8 cellular contexts compared by ENCODE assay signal in the genomic region with DNA sequence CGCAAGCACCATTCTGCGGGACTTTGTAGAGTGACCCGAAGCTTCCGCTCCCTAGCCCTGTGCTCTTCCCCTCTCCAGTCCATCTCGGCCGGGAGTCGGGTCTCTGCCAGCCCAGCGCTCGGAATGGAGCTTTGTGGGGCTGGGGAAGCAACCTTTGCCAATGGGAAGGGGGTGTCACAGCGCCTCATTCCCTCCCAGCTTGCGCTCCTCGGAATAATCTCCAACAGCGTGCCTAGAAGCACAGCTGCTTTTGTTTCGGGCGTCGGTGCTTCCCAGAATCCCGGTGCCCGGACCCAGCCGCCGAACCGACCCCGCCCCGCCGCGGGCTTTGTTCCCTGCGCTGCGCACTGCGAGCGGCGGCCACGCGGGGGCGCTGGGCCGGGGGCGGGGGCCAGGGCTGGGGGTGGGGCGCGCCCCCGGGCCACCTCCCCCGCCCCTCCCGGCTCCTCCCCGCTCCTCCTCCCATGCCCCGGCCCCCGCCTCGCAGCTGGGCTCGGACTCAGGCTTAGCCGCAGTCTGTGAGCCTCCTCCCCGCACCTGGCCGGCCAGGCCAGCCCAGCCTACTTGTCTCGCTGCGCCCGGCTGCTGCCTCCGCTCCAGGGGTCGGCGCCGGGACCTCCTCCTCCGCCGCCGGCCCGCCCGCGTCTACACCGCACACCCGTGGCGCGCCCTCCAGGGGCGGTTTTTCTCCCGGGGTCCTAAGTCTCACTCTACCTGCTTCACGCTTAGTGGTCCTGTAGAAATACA.
DNase-seq lines count a peak whose midpoint lies in the region; ATAC-seq and TF ChIP-seq lines count a peak whose summit lies in the region.

No MANE protein-coding gene starts in this region.

- H3K36me3 ChIP-seq in NT2/D1 (ENCODE audit: insufficient read depth, insufficient read length, low read length): no peaks in the 10 kb centered on the region
- no peaks in the 10 kb centered on the region for H3K36me3 ChIP-seq in trophoblast cell (ENCODE audit: control insufficient read depth in 1 of 2, insufficient read depth in 2 of 2, low read length in 2 of 2)

- peaks cover 7% of the 10 kb centered on the region for H3K79me1 ChIP-seq in trophoblast cell (ENCODE audit: low read length)

- H4K8ac ChIP-seq in trophoblast cell (ENCODE audit: low read depth, low read length): peak overlapping the region; percentile 92

- no peaks in the 10 kb centered on the region for H3K36me3 Mint-ChIP-seq in glutamatergic neuron (ENCODE audit: unreplicated experiment)

- peaks cover 8% of the 10 kb centered on the region for H3K4me1 ChIP-seq in NT2/D1 (ENCODE audit: insufficient read depth, insufficient read length)
- H3K4me1 ChIP-seq in trophoblast cell (ENCODE audit: control insufficient read depth in 1 of 2, insufficient read depth in 2 of 2, low read length in 2 of 2): peaks cover 2 to 19% of the 10 kb centered on the region in 2 experiments

- peaks cover 11% of the 10 kb centered on the region for H3K4me1 Mint-ChIP-seq in glutamatergic neuron (ENCODE audit: low read depth, unreplicated experiment)

- peak overlapping the region; percentile 70 for H3K27ac Mint-ChIP-seq in glutamatergic neuron (ENCODE audit: unreplicated experiment)

- no CpG with 5 or more reads among the region's 68 CpGs for WGBS in trophoblast cell (ENCODE audit: extremely low coverage, insufficient coverage, insufficient read length)

- no peaks in the 10 kb centered on the region for H3K9me3 ChIP-seq in NT2/D1 (ENCODE audit: insufficient read depth, low read length)
- H3K9me3 ChIP-seq in trophoblast cell (ENCODE audit: insufficient read depth, low read depth, low read length): peaks cover 11% of the 10 kb centered on the region

- H3K18ac ChIP-seq in trophoblast cell (ENCODE audit: low read length): peak overlapping the region; percentile 70

- peak overlapping the region; percentile 78 for H3K9ac ChIP-seq in NT2/D1 (ENCODE audit: insufficient read length, low read depth)
- H3K9ac ChIP-seq in trophoblast cell (ENCODE audit: low read length): peak overlapping the region; percentile 57

- peak overlapping the region; percentile 88 for H2AFZ ChIP-seq in trophoblast cell (ENCODE audit: insufficient read depth, low read length, poor library complexity)

- peak overlapping the region; percentile 86 for H4K91ac ChIP-seq in trophoblast cell (ENCODE audit: low read depth, low read length)

- peaks cover 9% of the 10 kb centered on the region for H3K27me3 ChIP-seq in NT2/D1 (ENCODE audit: insufficient read depth, insufficient read length)
- H3K27me3 ChIP-seq in trophoblast cell (ENCODE audit: insufficient read depth, low read length): no peaks in the 10 kb centered on the region

- H3K27me3 Mint-ChIP-seq in glutamatergic neuron (ENCODE audit: unreplicated experiment): peaks cover 5% of the 10 kb centered on the region

- ATAC-seq in HG03039 (IDR thresholded peaks at IDR 0.05; ENCODE audit: unreplicated experiment) (peak; percentile 79), GM21737 (IDR thresholded peaks at IDR 0.05; ENCODE audit: unreplicated experiment) (no peak)

- H3K4ac ChIP-seq in trophoblast cell (ENCODE audit: low read depth, low read length): peak overlapping the region; percentile 41

- no peak overlapping the region for H3K27ac ChIP-seq in trophoblast cell (ENCODE audit: low read depth, low read length)

- peak overlapping the region; percentile 34 for H2BK5ac ChIP-seq in trophoblast cell (ENCODE audit: low read depth, low read length, poor library complexity)

- peaks cover 4% of the 10 kb centered on the region for H3K79me2 ChIP-seq in trophoblast cell (ENCODE audit: control insufficient read depth, insufficient read depth, low read length, poor library complexity)

- peak; percentile 88 for TF ChIP-seq CTCF in glutamatergic neuron (IDR thresholded peaks at IDR 0.05; ENCODE audit: partially characterized antibody, unreplicated experiment)

- H3K4me3 Mint-ChIP-seq in glutamatergic neuron (ENCODE audit: unreplicated experiment): peak overlapping the region; percentile 57

- DNase-seq in DMS 273 (lab: John Stamatoyannopoulos, UW; ENCODE audit: unreplicated experiment) (peak; percentile 87), DMS 273 treated with DMSO at 0.1 percent for 48 hours (lab: John Stamatoyannopoulos, UW) (no peak), NT2/D1 (ENCODE audit: low read depth, low spot score) (peak; percentile 50), glutamatergic neuron (peak; percentile 82), trophoblast cell (peak; percentile 71 to 77)
- DNase-seq in activated effector memory CD4-positive, alpha-beta T cell treated with Interleukin-2 at 50 U/mL for 16 hours: peak; percentile 11

- peak overlapping the region; percentile 88 for H4K12ac ChIP-seq in trophoblast cell (ENCODE audit: low read depth, low read length)

- H2BK120ac ChIP-seq in trophoblast cell (ENCODE audit: insufficient read depth, low read length, poor library complexity): peak overlapping the region; percentile 82

- H3K14ac ChIP-seq in trophoblast cell (ENCODE audit: low read length): peak overlapping the region; percentile 85

- H3K4me3 ChIP-seq in NT2/D1 (ENCODE audit: insufficient read length, low read depth) (peak overlapping the region; percentile 55), trophoblast cell (ENCODE audit: low read depth, low read length) (peak overlapping the region; percentile 69)

- no peak overlapping the region for H3K23ac ChIP-seq in trophoblast cell (ENCODE audit: low read length)

- H3K9me3 Mint-ChIP-seq in glutamatergic neuron (ENCODE audit: unreplicated experiment): peaks cover 18% of the 10 kb centered on the region

- H2AK5ac ChIP-seq in trophoblast cell (ENCODE audit: low read length): peak overlapping the region; percentile 62

- H3K4me2 ChIP-seq in trophoblast cell (ENCODE audit: low read length): peak overlapping the region; percentile 90

- H2BK12ac ChIP-seq in trophoblast cell (ENCODE audit: low read length): peak overlapping the region; percentile 21
